ENCODE assay signal across 9 cellular contexts in the genomic region with DNA sequence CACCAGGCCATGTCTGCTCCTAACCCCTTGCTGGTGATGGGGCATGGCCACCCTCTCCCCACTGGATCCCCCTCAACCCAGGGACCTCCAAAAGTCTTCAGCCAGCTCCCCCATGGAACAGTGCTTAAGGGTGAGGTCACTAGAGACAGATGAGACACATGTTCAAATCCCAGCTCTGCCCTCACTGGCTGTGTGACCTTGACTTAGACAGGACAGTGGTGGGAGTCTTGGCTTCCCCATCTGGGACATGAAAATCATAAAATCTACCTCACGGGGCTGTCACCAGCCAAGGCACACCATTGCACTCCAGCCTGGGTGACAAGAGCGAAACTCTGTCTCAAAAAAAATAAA. TPM values are rescaled to one million over a fixed set of nuclear protein-coding genes. Genes with fewer than 3 reads are reported as not detected.
DNase-seq lines count a peak whose midpoint lies in the region; ATAC-seq and TF ChIP-seq lines count a peak whose summit lies in the region.
"Had no signal": no experiment of that assay in that cellular context is flagged by ENCODE, and none has a peak within 500 bp of the region (broad histone marks: within the 10 kb centered on the region; RNA-seq: fewer than 3 reads in every experiment).

No MANE protein-coding gene starts in this region.

- H3K4me3 Mint-ChIP-seq in CD4-positive, CD25-positive, alpha-beta regulatory T cell, result peak overlapping the region; percentile 57 to 93 (median 82)
- peak overlapping the region; percentile 24 for H3K4me3 Mint-ChIP-seq in HFFc6

- peaks cover 25 to 75% (median 39%) of the 10 kb centered on the region in 4 donors for H3K4me1 Mint-ChIP-seq in CD4-positive, CD25-positive, alpha-beta regulatory T cell
- H3K4me1 Mint-ChIP-seq in HFFc6 (ENCODE audit: low read depth), result peaks cover 45% of the 10 kb centered on the region

- no peak for ATAC-seq in CD4-positive, CD25-positive, alpha-beta regulatory T cell (ENCODE audit: low read depth in 2 of 2)
- no peak for ATAC-seq in psoas muscle
- no peak for ATAC-seq in HG02610 (IDR thresholded peaks at IDR 0.05; ENCODE audit: unreplicated experiment)

- H3K27me3 ChIP-seq in CD4-positive, CD25-positive, alpha-beta regulatory T cell (ENCODE audit: control insufficient read depth, insufficient read depth, low read length), result no peaks in the 10 kb centered on the region
- H3K27me3 ChIP-seq in adipocyte (replicated peaks; ENCODE audit: control insufficient read depth, insufficient read depth, low read length) (no peaks in the 10 kb centered on the region), psoas muscle (ENCODE audit: insufficient read depth in 3 of 3, low read length in 2 of 3) (no peaks in the 10 kb centered on the region)

- TF ChIP-seq CTCF in HFFc6 (IDR thresholded peaks at IDR 0.05) (no peak), psoas muscle (IDR thresholded peaks at IDR 0.05) (no peak)

- no peaks in the 10 kb centered on the region for H3K9me3 Mint-ChIP-seq in CD4-positive, CD25-positive, alpha-beta regulatory T cell
- H3K9me3 Mint-ChIP-seq in HFFc6, result no peaks in the 10 kb centered on the region

- H3K36me3 ChIP-seq in CD4-positive, CD25-positive, alpha-beta regulatory T cell (ENCODE audit: control insufficient read depth, insufficient read depth, low read length), result peaks cover 34% of the 10 kb centered on the region
- H3K36me3 ChIP-seq in adipocyte (ENCODE audit: control insufficient read depth, insufficient read depth, low read length, severe bottlenecking), result no peaks in the 10 kb centered on the region
- peaks cover 0 to 33% of the 10 kb centered on the region in 2 donors for H3K36me3 ChIP-seq in psoas muscle (ENCODE audit: insufficient read depth in 1 of 2, low read depth in 1 of 2)

- no peaks in the 10 kb centered on the region for H3K9me3 ChIP-seq in CD4-positive, CD25-positive, alpha-beta regulatory T cell (ENCODE audit: control insufficient read depth in 2 of 2, low read length in 2 of 2)
- H3K9me3 ChIP-seq in adipocyte (ENCODE audit: control insufficient read depth, low read length), result no peaks in the 10 kb centered on the region
- H3K9me3 ChIP-seq in psoas muscle, result no peaks in the 10 kb centered on the region

- H3K4me1 ChIP-seq in CD4-positive, CD25-positive, alpha-beta regulatory T cell (ENCODE audit: control insufficient read depth, insufficient read depth, low read length, poor library complexity, severe bottlenecking), result peaks cover 69% of the 10 kb centered on the region
- H3K4me1 ChIP-seq in adipocyte (ENCODE audit: control insufficient read depth, insufficient read depth, low read length), result peaks cover 32% of the 10 kb centered on the region
- peaks cover 24% of the 10 kb centered on the region for H3K4me1 ChIP-seq in psoas muscle

- peak overlapping the region; percentile 54 for H3K9ac ChIP-seq in adipocyte (ENCODE audit: low read length)

- peak overlapping the region; percentile 88 to 99 (median 94) for H3K27ac Mint-ChIP-seq in CD4-positive, CD25-positive, alpha-beta regulatory T cell
- peak overlapping the region; percentile 42; the same call in 1 of the 2 replicates for H3K27ac Mint-ChIP-seq in HFFc6

- DNase-seq in CD4-positive, CD25-positive, alpha-beta regulatory T cell, result no peak
- DNase-seq in HFFc6 (no peak), adipocyte (ENCODE audit: low read depth) (no peak), psoas muscle (no peak), NCI-H2029 (lab: John Stamatoyannopoulos, UW) (no peak), NK-92 (lab: John Stamatoyannopoulos, UW; ENCODE audit: unreplicated experiment) (no peak), 8988T (no peak)
- DNase-seq: DND-41 had no signal

- peak overlapping the region; percentile 16 for H3K4me3 ChIP-seq in CD4-positive, CD25-positive, alpha-beta regulatory T cell (ENCODE audit: low read depth, low read length)
- H3K4me3 ChIP-seq in adipocyte (ENCODE audit: low read length), result no peak overlapping the region
- H3K4me3 ChIP-seq in psoas muscle, result no peak overlapping the region

- WGBS in psoas muscle, 3 donors, result 82 to 92% (median 86%) methylated on average over 2 of the region's 2 CpGs

- no peaks in the 10 kb centered on the region for H3K27me3 Mint-ChIP-seq in CD4-positive, CD25-positive, alpha-beta regulatory T cell
- H3K27me3 Mint-ChIP-seq in HFFc6 (ENCODE audit: insufficient read depth), result peaks cover 7% of the 10 kb centered on the region

- peaks cover 32% of the 10 kb centered on the region for H3K36me3 Mint-ChIP-seq in CD4-positive, CD25-positive, alpha-beta regulatory T cell
- no peaks in the 10 kb centered on the region for H3K36me3 Mint-ChIP-seq in HFFc6 (ENCODE audit: low read depth)

- intact Hi-C loops in psoas muscle (cut with DNase I), result no loop called here

- H3K27ac ChIP-seq in CD4-positive, CD25-positive, alpha-beta regulatory T cell (ENCODE audit: insufficient read depth, low read length, poor library complexity, severe bottlenecking), result peak overlapping the region; percentile 75
- peak overlapping the region; percentile 64 for H3K27ac ChIP-seq in psoas muscle

RNA-seq across cellular contexts. Expression of a gene that starts 10.9 kb away (rescaled TPM):
- total RNA-seq in CD4-positive, CD25-positive, alpha-beta regulatory T cell, result 149 TPM
- polyA plus RNA-seq in CD4-positive, CD25-positive, alpha-beta regulatory T cell, result 100 to 1,000 TPM in 1 of 4 donors, 10 to 100 TPM in 3; 80.4 to 100 (median 92.0) TPM
- total RNA-seq in HFFc6 (2021; fragmentation: NEBNext Ultra II Directional; extraction: Animal tissue kit (Norgen Biotek cat#: 25700)), result 1 to 10 TPM; 3.2 to 4.2 (median 3.6) TPM
- total RNA-seq in psoas muscle, result 1 to 10 TPM; 3.3 to 4.8 (median 3.9) TPM
- 1 to 10 TPM; 1.4 to 4.3 (median 1.6) TPM for polyA plus RNA-seq in psoas muscle

RNA-seq across cellular contexts. Expression of a gene that starts 21.2 kb away (rescaled TPM):
- total RNA-seq in CD4-positive, CD25-positive, alpha-beta regulatory T cell, result 118 TPM
- 1 to 10 TPM; 1.2 to 2.0 (median 1.5) TPM for polyA plus RNA-seq in CD4-positive, CD25-positive, alpha-beta regulatory T cell
- total RNA-seq in HFFc6 (2021; fragmentation: NEBNext Ultra II Directional; extraction: Animal tissue kit (Norgen Biotek cat#: 25700)), result 10 to 100 TPM; 18.5 to 22.0 (median 20.9) TPM
- 10 to 100 TPM in 3 of 4 donors, 1 to 10 TPM in 1; 9.2 to 13.0 (median 11.8) TPM for total RNA-seq in psoas muscle
- 1 to 10 TPM; 2.8 to 7.5 (median 3.0) TPM for polyA plus RNA-seq in psoas muscle

Comparison
In these comparisons a context has a peak if more than half of its experiments do, and no peak if none do; other contexts are left out.
1. RNA of a gene that starts 10.9 kb away (total RNA-seq): 149 TPM in CD4-positive, CD25-positive, alpha-beta regulatory T cell (single experiment); 3.3 to 4.8 TPM in psoas muscle and 3.2 to 4.2 TPM in HFFc6; every median in the first group is over 10 times any median in the second.